In the genomic region with DNA sequence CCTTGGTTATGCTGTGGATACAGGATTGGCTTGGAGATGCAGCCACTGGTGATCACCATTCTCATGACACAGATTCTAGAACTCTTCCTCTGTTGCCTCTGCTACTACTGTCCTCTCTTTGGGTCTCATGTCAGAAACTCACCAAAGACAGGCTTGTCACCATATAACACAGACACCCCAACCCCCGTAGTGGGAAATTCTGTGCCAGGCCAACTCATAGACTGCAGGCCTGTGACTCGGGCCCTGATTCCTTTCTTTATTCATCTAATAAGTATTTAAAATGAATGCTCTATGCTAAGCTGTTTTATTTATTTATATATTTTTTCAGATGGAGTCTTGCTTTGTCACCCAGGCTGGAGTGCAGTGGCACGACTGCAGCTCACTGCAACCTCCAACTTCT, we compare ENCODE assay signal across 23 cellular contexts. TPM values are rescaled to one million over a fixed set of nuclear protein-coding genes. Genes with fewer than 3 reads are reported as not detected.
A peak's percentile ranks its signal among the peaks of the same experiment; 100 is the strongest.
DNase-seq lines count a peak whose midpoint lies in the region; ATAC-seq and TF ChIP-seq lines count a peak whose summit lies in the region.
"Had no signal": no experiment of that assay in that cellular context is flagged by ENCODE, and none has a peak within 500 bp of the region (broad histone marks: within the 10 kb centered on the region; RNA-seq: fewer than 3 reads in every experiment).

No MANE protein-coding gene starts in this region.

- H3K4me3 ChIP-seq in BJ (ENCODE audit: low read depth, low read length) (no peak overlapping the region), MG63 (no peak overlapping the region), astrocyte of the spinal cord (ENCODE audit: low read depth, low read length) (no peak overlapping the region)
- H3K4me3 ChIP-seq: coronary artery, sigmoid colon, tibial nerve had no signal

- H3K4me1 Mint-ChIP-seq in mesothelial cell of epicardium = no peaks in the 10 kb centered on the region
- H3K4me1 Mint-ChIP-seq: activated naive CD4-positive, alpha-beta T cell treated with anti-CD3 and anti-CD28 coated beads, Interleukin-2, amount 50 U/mL, for 24 hours; brain had no signal

- TF ChIP-seq CTCF in BJ (IDR thresholded peaks at IDR 0.05; ENCODE audit: insufficient read depth, low read depth, low read length) (no peak), astrocyte of the spinal cord (IDR thresholded peaks at IDR 0.05; ENCODE audit: low read depth, low read length) (no peak), mesothelial cell of epicardium (IDR thresholded peaks at IDR 0.05; ENCODE audit: unreplicated experiment) (no peak)

- H3K27me3 ChIP-seq in BJ (ENCODE audit: control insufficient read depth, insufficient read depth, low read length) = no peaks in the 10 kb centered on the region
- no peaks in the 10 kb centered on the region for H3K27me3 ChIP-seq in MG63
- H3K27me3 ChIP-seq: sigmoid colon, tibial nerve had no signal

- H3K27me3 Mint-ChIP-seq in mesothelial cell of epicardium (ENCODE audit: low read depth) = no peaks in the 10 kb centered on the region
- H3K27me3 Mint-ChIP-seq: activated naive CD4-positive, alpha-beta T cell treated with anti-CD3 and anti-CD28 coated beads, Interleukin-2, amount 50 U/mL, for 24 hours; brain; stimulated activated naive B cell treated with anti-CD40 and anti-IgM and Interleukin-4, amounts not matched to agents 10 μg/mL and 1 μg/mL and 100 μg/mL, for 72 hours; T-cell had no signal

- H3K9me3 ChIP-seq in MG63 = no peaks in the 10 kb centered on the region
- H3K9me3 ChIP-seq: sigmoid colon, tibial nerve had no signal

- peaks cover 13% of the 10 kb centered on the region for H3K36me3 Mint-ChIP-seq in mesothelial cell of epicardium

- H3K9me3 Mint-ChIP-seq in mesothelial cell of epicardium = no peaks in the 10 kb centered on the region
- H3K9me3 Mint-ChIP-seq: activated naive CD4-positive, alpha-beta T cell treated with anti-CD3 and anti-CD28 coated beads, Interleukin-2, amount 50 U/mL, for 24 hours; brain; CD8-positive, alpha-beta T cell; nephron progenitor cell; stimulated activated naive B cell treated with anti-CD40 and anti-IgM and Interleukin-4, amounts not matched to agents 10 μg/mL and 1 μg/mL and 100 μg/mL, for 72 hours; T-cell had no signal

- in situ Hi-C loops in astrocyte of the spinal cord (cut with HindIII; ENCODE audit: low sequenced_read_pairs) = no loop called here
- in situ Hi-C loops in KBM-7 (cut with MboI; ENCODE audit: low pct_unique_long_range_greater_than_20kb, low sequenced_read_pairs) = no loop called here

- DNase-seq in BJ (ENCODE audit: low read depth) = peak; percentile 36
- peak; percentile 70 for DNase-seq in MG63
- peak; percentile 42 for DNase-seq in astrocyte of the spinal cord (ENCODE audit: low read depth, low spot score)
- DNase-seq in iris pigment epithelial cell (ENCODE audit: low read depth) = peak; percentile 67
- no peak for DNase-seq in stimulated activated naive CD4-positive, alpha-beta T cell treated with Interleukin-2 at 50 U/mL for 16 hours (lab: John Stamatoyannopoulos, UW)
- DNase-seq in mesothelial cell of epicardium (ENCODE audit: low spot score in 2 of 2, unreplicated experiment in 2 of 2) = no peak
- no peak for DNase-seq in KBM-7
- DNase-seq: activated CD4-positive, alpha-beta T cell treated with anti-CD3 and anti-CD28 coated beads for 4 hours; CD8-positive, alpha-beta T cell; H7; midbrain; NCI-H1694; NCI-H774; nephron progenitor cell; SHP77 treated with DMSO at 0.1 percent for 48 hours; sigmoid colon; stimulated activated naive B cell treated with anti-CD40 and anti-IgM and Interleukin-4, amounts not matched to agents 10 μg/mL and 1 μg/mL and 100 μg/mL, for 72 hours; T-cell had no signal

- no peak for ATAC-seq in HG03095 (IDR thresholded peaks at IDR 0.05; ENCODE audit: unreplicated experiment)
- ATAC-seq: CD8-positive, alpha-beta T cell; stimulated activated naive B cell treated with anti-CD40 and anti-IgM and Interleukin-4, amounts not matched to agents 10 μg/mL and 1 μg/mL and 100 μg/mL, for 72 hours; T-cell had no signal

- H3K4me3 Mint-ChIP-seq in mesothelial cell of epicardium = no peak overlapping the region
- H3K4me3 Mint-ChIP-seq: activated naive CD4-positive, alpha-beta T cell treated with anti-CD3 and anti-CD28 coated beads, Interleukin-2, amount 50 U/mL, for 24 hours; brain; CD8-positive, alpha-beta T cell; nephron progenitor cell; stimulated activated naive B cell treated with anti-CD40 and anti-IgM and Interleukin-4, amounts not matched to agents 10 μg/mL and 1 μg/mL and 100 μg/mL, for 72 hours; T-cell had no signal

- peaks cover 5% of the 10 kb centered on the region for H3K36me3 ChIP-seq in BJ (ENCODE audit: control insufficient read depth, insufficient read depth, low read length)
- no peaks in the 10 kb centered on the region for H3K36me3 ChIP-seq in MG63

- POLR2A ChIA-PET in BJ (lab: Charles Lee) = no interaction called here

- CTCF ChIA-PET in BJ (lab: Yijun Ruan, JAX) = interaction anchor here (2.0 to 3.8 kb wide), 2 partner anchors 8 to 268 kb away, joined by 5 to 11 read pairs; no protein-coding TSS in a partner anchor

- H3K27ac Mint-ChIP-seq in mesothelial cell of epicardium = no peak overlapping the region
- H3K27ac Mint-ChIP-seq: activated naive CD4-positive, alpha-beta T cell treated with anti-CD3 and anti-CD28 coated beads, Interleukin-2, amount 50 U/mL, for 24 hours; brain; CD8-positive, alpha-beta T cell; nephron progenitor cell; stimulated activated naive B cell treated with anti-CD40 and anti-IgM and Interleukin-4, amounts not matched to agents 10 μg/mL and 1 μg/mL and 100 μg/mL, for 72 hours; T-cell had no signal

RNA-seq across cellular contexts. Expression of a gene that starts 9.5 kb away (rescaled TPM):
- polyA plus RNA-seq in BJ (2011; rRNA removed) = 31.6 and 56.4 TPM in 2 replicates
- 15.4 and 18.0 TPM in 2 replicates for polyA minus RNA-seq in BJ (2011; rRNA and poly(A)+ RNA removed)
- total RNA-seq in MG63 (2014; rRNA removed; shearing (Covaris generic); ENCODE audit: low replicate concordance) = 10.3 and 26.3 TPM in 2 replicates
- 13.6 to 15.9 TPM (median 14.9 TPM) in 3 replicates for total RNA-seq in mesothelial cell of epicardium

RNA-seq across cellular contexts. Expression of a gene that starts 9.6 kb away (rescaled TPM):
- polyA plus RNA-seq in BJ (2011; rRNA removed) = 14.9 and 17.5 TPM in 2 replicates
- 55.8 and 58.3 TPM in 2 replicates for polyA minus RNA-seq in BJ (2011; rRNA and poly(A)+ RNA removed)
- 7.6 and 15.3 TPM in 2 replicates for total RNA-seq in MG63 (2014; rRNA removed; shearing (Covaris generic); ENCODE audit: low replicate concordance)
- 42.2 to 45.9 TPM (median 44.1 TPM) in 3 replicates for total RNA-seq in mesothelial cell of epicardium

Comparison
In these comparisons a context has a peak if more than half of its experiments do, and no peak if none do; other contexts are left out.
1. DNase-seq: peak in BJ (single experiment), MG63 (single experiment), astrocyte of the spinal cord (single experiment) and iris pigment epithelial cell (single experiment); none in stimulated activated naive CD4-positive, alpha-beta T cell treated with Interleukin-2 at 50 U/mL for 16 hours (single experiment), mesothelial cell of epicardium (0 of 2) and KBM-7 (single experiment).